Comparison of ENCODE assay signal across 18 cellular contexts in genomic region chr12:105393586-105393985, GRCh38.
DNase-seq lines count a peak whose midpoint lies in the region; ATAC-seq and TF ChIP-seq lines count a peak whose summit lies in the region.
"Had no signal": no experiment of that assay in that cellular context is flagged by ENCODE, and none has a peak within 500 bp of the region (broad histone marks: within the 10 kb centered on the region; RNA-seq: fewer than 3 reads in every experiment).

No MANE protein-coding gene starts in this region.

- H3K36me3 ChIP-seq in mesenchymal stem cell (ENCODE audit: control insufficient read depth in 1 of 2, insufficient read depth in 2 of 2, low read depth in 1 of 2, low read length in 2 of 2) (peaks cover 0 to 8% of the 10 kb centered on the region in 2 experiments), thyroid gland (no peaks in the 10 kb centered on the region)
- H3K36me3 ChIP-seq: esophagus muscularis mucosa, Peyer's patch had no signal

- no peak overlapping the region for H2AFZ ChIP-seq in mesenchymal stem cell (ENCODE audit: low read depth, low read length)

- H3K4me1 ChIP-seq in mesenchymal stem cell (ENCODE audit: control insufficient read depth, insufficient read depth, low read depth, low read length) = no peaks in the 10 kb centered on the region
- H3K4me1 ChIP-seq in thyroid gland = no peaks in the 10 kb centered on the region
- H3K4me1 ChIP-seq: Peyer's patch had no signal

- no peak overlapping the region for H2AK5ac ChIP-seq in mesenchymal stem cell (ENCODE audit: low read length, severe bottlenecking)

- no peak overlapping the region for H3K9ac ChIP-seq in mesenchymal stem cell (ENCODE audit: low read length)

- no peaks in the 10 kb centered on the region for H3K79me1 ChIP-seq in mesenchymal stem cell (replicated peaks; ENCODE audit: low read length, poor library complexity, severe bottlenecking)

- H3K9me3 ChIP-seq in mesenchymal stem cell (ENCODE audit: control insufficient read depth, low read length) (no peaks in the 10 kb centered on the region), thyroid gland (no peaks in the 10 kb centered on the region)
- no peaks in the 10 kb centered on the region for H3K9me3 ChIP-seq in CD4-positive, alpha-beta T cell (ENCODE audit: control insufficient read depth, low read length)
- H3K9me3 ChIP-seq: Peyer's patch had no signal

- WGBS in mesenchymal stem cell = 68% methylated on average over 4 of the region's 4 CpGs
- WGBS in thyroid gland, 2 donors = 8 to 22% methylated on average over 4 of the region's 4 CpGs

- no peak overlapping the region for H3K18ac ChIP-seq in mesenchymal stem cell (ENCODE audit: low read depth in 1 of 2, low read length in 2 of 2)

- no peak overlapping the region for H2BK120ac ChIP-seq in mesenchymal stem cell (ENCODE audit: low read depth, low read length)

- no peak overlapping the region for H3K4me2 ChIP-seq in mesenchymal stem cell (ENCODE audit: low read length, poor library complexity, severe bottlenecking)

- H3K14ac ChIP-seq in mesenchymal stem cell (ENCODE audit: low read length in 2 of 2) = no peak overlapping the region

- TF ChIP-seq POLR2A in thyroid gland (IDR thresholded peaks at IDR 0.05) = no peak

- TF ChIP-seq CTCF in choroid plexus epithelial cell (conservative IDR thresholded peaks at IDR 0.05; ENCODE audit: low read depth, low read length) = no peak
- no peak for TF ChIP-seq CTCF in thyroid gland (IDR thresholded peaks at IDR 0.05)
- TF ChIP-seq CTCF in CD4-positive, alpha-beta T cell (IDR thresholded peaks at IDR 0.05) = no peak

- no peak overlapping the region for H3K4me3 Mint-ChIP-seq in CD4-positive, alpha-beta T cell
- H3K4me3 Mint-ChIP-seq: activated naive CD4-positive, alpha-beta T cell treated with anti-CD3 and anti-CD28 coated beads for 36 hours; brain; memory B cell had no signal

- H3K27ac Mint-ChIP-seq in CD4-positive, alpha-beta T cell = no peak overlapping the region
- H3K27ac Mint-ChIP-seq: activated naive CD4-positive, alpha-beta T cell treated with anti-CD3 and anti-CD28 coated beads for 36 hours; memory B cell had no signal

- peak; percentile 38 for DNase-seq in Ammon's horn (ENCODE audit: low spot score)
- peak; percentile 39 for DNase-seq in HT1080 (ENCODE audit: low read depth)
- DNase-seq in choroid plexus epithelial cell (ENCODE audit: low read depth) = peak; percentile 57
- peak; percentile 22 for DNase-seq in mesenchymal stem cell
- no peak for DNase-seq in thyroid gland
- no peak for DNase-seq in CD4-positive, alpha-beta T cell
- no peak for DNase-seq in KG1 (lab: John Stamatoyannopoulos, UW)
- no peak for DNase-seq in activated T-cell treated with anti-CD3 and anti-CD28 coated beads, Interleukin-2, amount 50 U/mL, for 48 hours
- DNase-seq: activated CD4-positive, alpha-beta T cell treated with anti-CD3 and anti-CD28 coated beads for 48 hours; activated naive CD4-positive, alpha-beta T cell treated with anti-CD3 and anti-CD28 coated beads for 36 hours; GF-D8; NCI-H1436 treated with DMSO at 0.1 percent for 48 hours; NCI-H2171; NCI-H774; Peyer's patch had no signal

- POLR2A ChIA-PET in CD4-positive, alpha-beta T cell (lab: Charles Lee) = no interaction called here

- H3K27me3 ChIP-seq in mesenchymal stem cell (ENCODE audit: control insufficient read depth in 1 of 2, insufficient read depth in 1 of 2, low read length in 2 of 2) = no peaks in the 10 kb centered on the region
- H3K27me3 ChIP-seq in thyroid gland = no peaks in the 10 kb centered on the region
- H3K27me3 ChIP-seq in CD4-positive, alpha-beta T cell (ENCODE audit: control insufficient read depth, insufficient read depth, low read length) = no peaks in the 10 kb centered on the region
- H3K27me3 ChIP-seq: Peyer's patch had no signal

- no peak overlapping the region for H3K4ac ChIP-seq in mesenchymal stem cell (ENCODE audit: low read depth in 1 of 2, low read length in 2 of 2)

- H3K9me3 Mint-ChIP-seq in CD4-positive, alpha-beta T cell = no peaks in the 10 kb centered on the region
- H3K9me3 Mint-ChIP-seq: brain had no signal

- no peak overlapping the region for H4K91ac ChIP-seq in mesenchymal stem cell (ENCODE audit: low read length)

- no peak overlapping the region for H2BK5ac ChIP-seq in mesenchymal stem cell (ENCODE audit: low read depth, low read length, poor library complexity, severe bottlenecking)

- H3K23ac ChIP-seq in mesenchymal stem cell (ENCODE audit: low read length in 2 of 2) = no peak overlapping the region

- no peak overlapping the region for H2BK15ac ChIP-seq in mesenchymal stem cell (ENCODE audit: low read depth, poor library complexity, severe bottlenecking)

- H4K8ac ChIP-seq in mesenchymal stem cell (ENCODE audit: low read length) = no peak overlapping the region

- no peak overlapping the region for H3K27ac ChIP-seq in mesenchymal stem cell (ENCODE audit: low read length, poor library complexity, severe bottlenecking)
- H3K27ac ChIP-seq in thyroid gland = no peak overlapping the region
- no peak overlapping the region for H3K27ac ChIP-seq in CD4-positive, alpha-beta T cell (ENCODE audit: low read depth, low read length)
- H3K27ac ChIP-seq: esophagus muscularis mucosa, Peyer's patch had no signal

- H3K36me3 Mint-ChIP-seq in CD4-positive, alpha-beta T cell (ENCODE audit: low read depth) = no peaks in the 10 kb centered on the region
- H3K36me3 Mint-ChIP-seq: brain had no signal

- intact Hi-C loops in thyroid gland (cut with DNase I) = no loop called here
- intact Hi-C loops in CD4-positive, alpha-beta T cell (cut with DNase I, micrococcal nuclease) = no loop called here

- H3K4me3 ChIP-seq in choroid plexus epithelial cell (ENCODE audit: low read depth, low read length) (no peak overlapping the region), mesenchymal stem cell (ENCODE audit: insufficient read depth in 1 of 2, low read depth in 1 of 2, low read length in 2 of 2) (no peak overlapping the region), thyroid gland (replicated peaks in 1 of 3) (no peak overlapping the region)
- H3K4me3 ChIP-seq: esophagus muscularis mucosa, Peyer's patch had no signal

- ATAC-seq in CD4-positive, alpha-beta T cell (ENCODE audit: poor library complexity) = no peak

- H3K27me3 Mint-ChIP-seq in CD4-positive, alpha-beta T cell = no peaks in the 10 kb centered on the region

- H2BK12ac ChIP-seq in mesenchymal stem cell (ENCODE audit: low read length in 2 of 2) = no peak overlapping the region

- CTCF ChIA-PET in CD4-positive, alpha-beta T cell (lab: Charles Lee) = no interaction called here

- peaks cover 6% of the 10 kb centered on the region for H3K4me1 Mint-ChIP-seq in CD4-positive, alpha-beta T cell (ENCODE audit: low read depth)
- H3K4me1 Mint-ChIP-seq: brain, memory B cell had no signal

Comparison
In these comparisons a context has a peak if more than half of its experiments do, and no peak if none do; other contexts are left out.
1. DNase-seq: peak in Ammon's horn (single experiment), HT1080 (single experiment), choroid plexus epithelial cell (single experiment) and mesenchymal stem cell (single experiment); none in thyroid gland (0 of 2), CD4-positive, alpha-beta T cell (0 of 10), KG1 (single experiment) and activated T-cell treated with anti-CD3 and anti-CD28 coated beads, Interleukin-2, amount 50 U/mL, for 48 hours (0 of 2).